ENCODE assay signal across 27 cellular contexts in genomic region chr2:219636941-219637841, GRCh38. TPM values are rescaled to one million over a fixed set of nuclear protein-coding genes. Genes with fewer than 3 reads are reported as not detected.
DNase-seq lines count a peak whose midpoint lies in the region; ATAC-seq and TF ChIP-seq lines count a peak whose summit lies in the region.
"Had no signal": no experiment of that assay in that cellular context is flagged by ENCODE, and none has a peak within 500 bp of the region (broad histone marks: within the 10 kb centered on the region; RNA-seq: fewer than 3 reads in every experiment).

No MANE protein-coding gene starts in this region.

- TF ChIP-seq CTCF in GM20000 (IDR thresholded peaks at IDR 0.05; ENCODE audit: extremely low read depth, missing control alignments) (no peak), endothelial cell (IDR thresholded peaks at IDR 0.05; ENCODE audit: unreplicated experiment) (no peak), tibial artery (IDR thresholded peaks at IDR 0.05) (no peak), lower lobe of right lung (IDR thresholded peaks at IDR 0.05) (no peak)

- H3K9me3 Mint-ChIP-seq in activated naive CD8-positive, alpha-beta T cell treated with anti-CD3 and anti-CD28 coated beads, Interleukin-2, amount 10 ng/mL, durations not matched to agents 7 days and 5 days: no peaks in the 10 kb centered on the region
- no peaks in the 10 kb centered on the region for H3K9me3 Mint-ChIP-seq in activated naive CD8-positive, alpha-beta T cell treated with anti-CD3 and anti-CD28 coated beads, Interleukin-2, amount 50 U/mL, for 24 hours
- no peaks in the 10 kb centered on the region for H3K9me3 Mint-ChIP-seq in endothelial cell (ENCODE audit: unreplicated experiment)
- H3K9me3 Mint-ChIP-seq: activated CD4-positive, alpha-beta T cell treated with anti-CD3 and anti-CD28 coated beads, Interleukin-2, amount 10 ng/mL, durations not matched to agents 24 days and 14 days; activated naive CD8-positive, alpha-beta T cell treated with anti-CD3 and anti-CD28 coated beads for 36 hours; activated T-cell treated with anti-CD3 and anti-CD28 coated beads, Interleukin-2, amount 50 U/mL, for 24 hours; naive thymus-derived CD8-positive, alpha-beta T cell; stimulated activated naive B cell treated with anti-CD40 and anti-IgM and Interleukin-4, amounts not matched to agents 10 μg/mL and 1 μg/mL and 100 μg/mL, for 72 hours had no signal

- ATAC-seq in activated naive CD8-positive, alpha-beta T cell treated with anti-CD3 and anti-CD28 coated beads, Interleukin-2, amount 10 ng/mL, durations not matched to agents 7 days and 5 days (ENCODE audit: low read depth): no peak
- ATAC-seq in activated naive CD8-positive, alpha-beta T cell treated with anti-CD3 and anti-CD28 coated beads, Interleukin-2, amount 50 U/mL, for 24 hours: no peak
- no peak for ATAC-seq in lower lobe of right lung
- ATAC-seq: naive thymus-derived CD8-positive, alpha-beta T cell; psoas muscle; stimulated activated naive B cell treated with anti-CD40 and anti-IgM and Interleukin-4, amounts not matched to agents 10 μg/mL and 1 μg/mL and 100 μg/mL, for 72 hours had no signal

- H3K36me3 ChIP-seq in tibial artery: peaks cover 0 to 8% (median 0%) of the 10 kb centered on the region in 3 donors
- no peaks in the 10 kb centered on the region for H3K36me3 ChIP-seq in lower lobe of right lung
- H3K36me3 ChIP-seq: HAP-1, Peyer's patch, upper lobe of left lung had no signal

- no peaks in the 10 kb centered on the region for H3K9me3 ChIP-seq in tibial artery
- H3K9me3 ChIP-seq in lower lobe of right lung: no peaks in the 10 kb centered on the region
- H3K9me3 ChIP-seq: HAP-1, Peyer's patch, psoas muscle, upper lobe of left lung had no signal

- H3K4me3 ChIP-seq in tibial artery (no peak overlapping the region), lower lobe of right lung (no peak overlapping the region)
- H3K4me3 ChIP-seq: HAP-1, lung, Peyer's patch, psoas muscle, upper lobe of left lung had no signal

- no peaks in the 10 kb centered on the region for H3K36me3 Mint-ChIP-seq in activated naive CD8-positive, alpha-beta T cell treated with anti-CD3 and anti-CD28 coated beads, Interleukin-2, amount 10 ng/mL, durations not matched to agents 7 days and 5 days
- H3K36me3 Mint-ChIP-seq in activated naive CD8-positive, alpha-beta T cell treated with anti-CD3 and anti-CD28 coated beads, Interleukin-2, amount 50 U/mL, for 24 hours (ENCODE audit: low read depth): no peaks in the 10 kb centered on the region
- peaks cover 7% of the 10 kb centered on the region for H3K36me3 Mint-ChIP-seq in endothelial cell (ENCODE audit: low read depth, unreplicated experiment)
- H3K36me3 Mint-ChIP-seq: activated naive CD8-positive, alpha-beta T cell treated with anti-CD3 and anti-CD28 coated beads for 36 hours; CD4-positive, CD25-positive, alpha-beta regulatory T cell; naive thymus-derived CD8-positive, alpha-beta T cell; stimulated activated naive B cell treated with anti-CD40 and anti-IgM and Interleukin-4, amounts not matched to agents 10 μg/mL and 1 μg/mL and 100 μg/mL, for 72 hours had no signal

- intact Hi-C loops in tibial artery (cut with DNase I; ENCODE audit: low total_unique reads) (no loop called here), lower lobe of right lung (cut with DNase I) (no loop called here)

- peaks cover 4% of the 10 kb centered on the region for H3K27me3 Mint-ChIP-seq in activated naive CD8-positive, alpha-beta T cell treated with anti-CD3 and anti-CD28 coated beads, Interleukin-2, amount 10 ng/mL, durations not matched to agents 7 days and 5 days
- H3K27me3 Mint-ChIP-seq in activated naive CD8-positive, alpha-beta T cell treated with anti-CD3 and anti-CD28 coated beads, Interleukin-2, amount 50 U/mL, for 24 hours: peaks cover 6% of the 10 kb centered on the region
- H3K27me3 Mint-ChIP-seq in endothelial cell (ENCODE audit: unreplicated experiment): peaks cover 11% of the 10 kb centered on the region
- H3K27me3 Mint-ChIP-seq: activated CD4-positive, alpha-beta T cell treated with anti-CD3 and anti-CD28 coated beads, Interleukin-2, amount 10 ng/mL, durations not matched to agents 24 days and 14 days; CD4-positive, CD25-positive, alpha-beta regulatory T cell had no signal

- peaks cover 8% of the 10 kb centered on the region for H3K4me1 Mint-ChIP-seq in activated naive CD8-positive, alpha-beta T cell treated with anti-CD3 and anti-CD28 coated beads, Interleukin-2, amount 10 ng/mL, durations not matched to agents 7 days and 5 days
- H3K4me1 Mint-ChIP-seq in activated naive CD8-positive, alpha-beta T cell treated with anti-CD3 and anti-CD28 coated beads, Interleukin-2, amount 50 U/mL, for 24 hours: peaks cover 5% of the 10 kb centered on the region
- H3K4me1 Mint-ChIP-seq in endothelial cell (ENCODE audit: unreplicated experiment): peaks cover 6% of the 10 kb centered on the region
- H3K4me1 Mint-ChIP-seq: activated CD4-positive, alpha-beta T cell treated with anti-CD3 and anti-CD28 coated beads, Interleukin-2, amount 10 ng/mL, durations not matched to agents 24 days and 14 days; activated naive CD8-positive, alpha-beta T cell treated with anti-CD3 and anti-CD28 coated beads for 36 hours had no signal

- DNase-seq in activated naive CD8-positive, alpha-beta T cell treated with anti-CD3 and anti-CD28 coated beads, Interleukin-2, amount 10 ng/mL, durations not matched to agents 7 days and 5 days: peak; percentile 20
- no peak for DNase-seq in activated naive CD8-positive, alpha-beta T cell treated with anti-CD3 and anti-CD28 coated beads, Interleukin-2, amount 50 U/mL, for 24 hours
- DNase-seq in GM20000 (ENCODE audit: low spot score): peak; percentile 3
- DNase-seq in endothelial cell (ENCODE audit: low spot score): no peak
- DNase-seq in tibial artery: peak; percentile 11 to 40
- no peak for DNase-seq in SKM-1 (lab: John Stamatoyannopoulos, UW; ENCODE audit: unreplicated experiment)
- DNase-seq in lower lobe of right lung: no peak
- DNase-seq in NCI-H2227 treated with DMSO at 0.1 percent for 48 hours (lab: John Stamatoyannopoulos, UW): no peak
- DNase-seq: activated CD4-positive, alpha-beta T cell treated with anti-CD3 and anti-CD28 coated beads, Interleukin-2, amount 10 ng/mL, durations not matched to agents 24 days and 14 days; activated gamma-delta T cell; activated naive CD8-positive, alpha-beta T cell treated with anti-CD3 and anti-CD28 coated beads for 36 hours; activated T-cell treated with anti-CD3 and anti-CD28 coated beads, Interleukin-2, amount 50 U/mL, for 24 hours; AML-193; CD4-positive, CD25-positive, alpha-beta regulatory T cell; cortex of kidney; effector memory CD4-positive, alpha-beta T cell; erythroblast; naive thymus-derived CD8-positive, alpha-beta T cell; NCI-H146; NCI-H446 treated with DMSO at 0.1 percent for 48 hours; Peyer's patch; psoas muscle; stimulated activated naive B cell treated with anti-CD40 and anti-IgM and Interleukin-4, amounts not matched to agents 10 μg/mL and 1 μg/mL and 100 μg/mL, for 72 hours; substantia nigra had no signal

- H3K27ac ChIP-seq in tibial artery (no peak overlapping the region), lower lobe of right lung (no peak overlapping the region)
- H3K27ac ChIP-seq: Peyer's patch, psoas muscle, upper lobe of left lung had no signal

- no peak overlapping the region for H3K4me3 Mint-ChIP-seq in activated naive CD8-positive, alpha-beta T cell treated with anti-CD3 and anti-CD28 coated beads, Interleukin-2, amount 10 ng/mL, durations not matched to agents 7 days and 5 days
- no peak overlapping the region for H3K4me3 Mint-ChIP-seq in activated naive CD8-positive, alpha-beta T cell treated with anti-CD3 and anti-CD28 coated beads, Interleukin-2, amount 50 U/mL, for 24 hours
- H3K4me3 Mint-ChIP-seq in endothelial cell (ENCODE audit: unreplicated experiment): peak overlapping the region; percentile 66
- H3K4me3 Mint-ChIP-seq: activated CD4-positive, alpha-beta T cell treated with anti-CD3 and anti-CD28 coated beads, Interleukin-2, amount 10 ng/mL, durations not matched to agents 24 days and 14 days; activated naive CD8-positive, alpha-beta T cell treated with anti-CD3 and anti-CD28 coated beads for 36 hours; activated T-cell treated with anti-CD3 and anti-CD28 coated beads, Interleukin-2, amount 50 U/mL, for 24 hours; CD4-positive, CD25-positive, alpha-beta regulatory T cell; stimulated activated naive B cell treated with anti-CD40 and anti-IgM and Interleukin-4, amounts not matched to agents 10 μg/mL and 1 μg/mL and 100 μg/mL, for 72 hours had no signal

- no peak overlapping the region for H3K27ac Mint-ChIP-seq in activated naive CD8-positive, alpha-beta T cell treated with anti-CD3 and anti-CD28 coated beads, Interleukin-2, amount 10 ng/mL, durations not matched to agents 7 days and 5 days
- no peak overlapping the region for H3K27ac Mint-ChIP-seq in activated naive CD8-positive, alpha-beta T cell treated with anti-CD3 and anti-CD28 coated beads, Interleukin-2, amount 50 U/mL, for 24 hours
- H3K27ac Mint-ChIP-seq in endothelial cell (ENCODE audit: unreplicated experiment): no peak overlapping the region
- H3K27ac Mint-ChIP-seq: activated CD4-positive, alpha-beta T cell treated with anti-CD3 and anti-CD28 coated beads, Interleukin-2, amount 10 ng/mL, durations not matched to agents 24 days and 14 days; activated naive CD8-positive, alpha-beta T cell treated with anti-CD3 and anti-CD28 coated beads for 36 hours; activated T-cell treated with anti-CD3 and anti-CD28 coated beads, Interleukin-2, amount 50 U/mL, for 24 hours; stimulated activated naive B cell treated with anti-CD40 and anti-IgM and Interleukin-4, amounts not matched to agents 10 μg/mL and 1 μg/mL and 100 μg/mL, for 72 hours had no signal

- H3K4me1 ChIP-seq in tibial artery (peaks cover 0 to 4% (median 2%) of the 10 kb centered on the region in 4 donors), lower lobe of right lung (peaks cover 4% of the 10 kb centered on the region)
- H3K4me1 ChIP-seq: HAP-1, Peyer's patch, psoas muscle had no signal

- POLR2A ChIA-PET in activated naive CD8-positive, alpha-beta T cell treated with anti-CD3 and anti-CD28 coated beads, Interleukin-2, amount 10 ng/mL, durations not matched to agents 7 days and 5 days (lab: Charles Lee): interaction anchor here (0.6 kb wide), 1 partner anchor 38 kb away, joined by 3 read pairs; no protein-coding TSS in a partner anchor

- H3K27me3 ChIP-seq in tibial artery (no peaks in the 10 kb centered on the region), lower lobe of right lung (ENCODE audit: low read depth) (peaks cover 3% of the 10 kb centered on the region)
- H3K27me3 ChIP-seq: Peyer's patch, upper lobe of left lung had no signal

RNA-seq across cellular contexts. Expression of gene SLC4A3, which starts 9.8 kb away (rescaled TPM):
- not detected for total RNA-seq in activated naive CD8-positive, alpha-beta T cell treated with anti-CD3 and anti-CD28 coated beads, Interleukin-2, amount 10 ng/mL, durations not matched to agents 7 days and 5 days
- total RNA-seq in endothelial cell (ENCODE audit: unreplicated experiment) (2.1 TPM), lower lobe of right lung (1.0 TPM)
- total RNA-seq: CD4-positive, CD25-positive, alpha-beta regulatory T cell had no signal

RNA-seq across cellular contexts. Expression of gene STK11IP, which starts 39.5 kb away (rescaled TPM):
- 10 to 100 TPM; 36.3 to 37.5 TPM for total RNA-seq in activated naive CD8-positive, alpha-beta T cell treated with anti-CD3 and anti-CD28 coated beads, Interleukin-2, amount 10 ng/mL, durations not matched to agents 7 days and 5 days
- total RNA-seq in endothelial cell (ENCODE audit: unreplicated experiment): 23.8 TPM
- total RNA-seq in lower lobe of right lung: 31.8 TPM

Comparison
In these comparisons a context has a peak if more than half of its experiments do, and no peak if none do; other contexts are left out.
1. DNase-seq: peak in activated naive CD8-positive, alpha-beta T cell treated with anti-CD3 and anti-CD28 coated beads, Interleukin-2, amount 10 ng/mL, durations not matched to agents 7 days and 5 days (single experiment), GM20000 (single experiment) and tibial artery (2 of 2); none in activated naive CD8-positive, alpha-beta T cell treated with anti-CD3 and anti-CD28 coated beads, Interleukin-2, amount 50 U/mL, for 24 hours (single experiment), endothelial cell (single experiment), SKM-1 (single experiment), lower lobe of right lung (single experiment) and NCI-H2227 treated with DMSO at 0.1 percent for 48 hours (single experiment).